Comparison of ENCODE assay signal across 18 cellular contexts in the genomic region with DNA sequence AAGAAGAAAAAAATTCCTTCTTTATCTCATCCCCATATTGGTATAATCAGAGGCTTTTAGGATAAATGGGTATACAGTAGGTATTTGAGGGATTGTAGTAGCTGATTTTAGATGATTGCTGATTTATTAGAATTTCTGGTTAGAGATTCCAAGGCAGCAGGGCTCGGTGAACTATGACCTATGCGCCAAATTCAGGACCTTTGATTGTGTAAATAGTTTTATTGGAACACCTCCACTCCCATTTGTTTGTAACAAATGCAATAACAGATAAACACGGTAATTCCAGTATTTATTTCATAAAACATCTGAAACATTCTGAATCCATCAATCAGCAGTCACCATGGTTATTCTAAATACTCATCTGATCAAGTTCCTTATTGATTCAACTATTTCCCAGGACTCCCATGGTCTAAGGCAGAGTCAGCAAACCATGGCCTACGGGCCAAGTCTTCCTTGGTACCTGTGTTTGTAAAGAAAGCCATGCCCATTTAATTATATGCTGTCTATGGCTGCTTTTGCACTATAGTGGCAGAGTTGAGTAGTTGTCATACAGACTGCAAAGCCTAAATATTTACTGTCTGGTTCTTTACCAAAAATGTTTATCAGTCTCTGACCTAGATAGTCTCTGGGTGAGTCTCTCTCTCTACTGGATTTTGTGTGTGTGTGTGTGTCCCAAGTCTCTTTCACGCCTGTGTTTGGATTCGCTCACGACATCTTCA. TPM values are rescaled to one million over a fixed set of nuclear protein-coding genes. Genes with fewer than 3 reads are reported as not detected.
DNase-seq lines count a peak whose midpoint lies in the region; ATAC-seq and TF ChIP-seq lines count a peak whose summit lies in the region.
"Had no signal": no experiment of that assay in that cellular context is flagged by ENCODE, and none has a peak within 500 bp of the region (broad histone marks: within the 10 kb centered on the region; RNA-seq: fewer than 3 reads in every experiment).

No MANE protein-coding gene starts in this region.

- peaks cover 86% of the 10 kb centered on the region for H3K4me1 Mint-ChIP-seq in activated naive CD4-positive, alpha-beta T cell treated with anti-CD3 and anti-CD28 coated beads for 36 hours (ENCODE audit: low read depth)

- intact Hi-C loops in activated naive CD4-positive, alpha-beta T cell treated with anti-CD3 and anti-CD28 coated beads for 36 hours (cut with micrococcal nuclease), result loop anchor here (1.0 kb wide), 2 partner anchors 8 to 25 kb away; no protein-coding TSS in a partner anchor
- intact Hi-C loops in spleen (cut with DNase I; ENCODE audit: low total_unique reads), result no loop called here

- H3K36me3 ChIP-seq in KMS-11 (ENCODE audit: insufficient read depth), result no peaks in the 10 kb centered on the region
- peaks cover 0 to 19% (median 7%) of the 10 kb centered on the region in 6 donors for H3K36me3 ChIP-seq in spleen
- H3K36me3 ChIP-seq: breast epithelium had no signal

- H3K27me3 ChIP-seq in KMS-11 (ENCODE audit: insufficient read depth, low read depth) (no peaks in the 10 kb centered on the region), spleen (replicated peaks in 1 of 7) (no peaks in the 10 kb centered on the region)
- H3K27me3 ChIP-seq: breast epithelium, foreskin keratinocyte had no signal

- H3K27ac ChIP-seq in KMS-11, result no peak overlapping the region; the same call in 1 of the 2 replicates
- peak overlapping the region; percentile 94 for H3K27ac ChIP-seq in angular gyrus (ENCODE audit: low read depth, low read length)
- peak overlapping the region in 6 of 8 donors; percentile 42 to 90 (median 86) for H3K27ac ChIP-seq in spleen
- H3K27ac ChIP-seq: breast epithelium, foreskin keratinocyte, parathyroid adenoma, PC-9 had no signal

- no peak for ATAC-seq in HG03175 (IDR thresholded peaks at IDR 0.05; ENCODE audit: unreplicated experiment)
- ATAC-seq: foreskin keratinocyte, K562 had no signal

- H3K4me3 ChIP-seq in KMS-11 (IDR thresholded peaks at IDR 0.05; ENCODE audit: insufficient read depth, low read depth, low read length) (no peak overlapping the region), spleen (peak overlapping the region in 1 of 8 donors; percentile 59)
- H3K4me3 ChIP-seq: breast epithelium, GM23338, K562, PC-9, smooth muscle cell had no signal

- TF ChIP-seq CTCF in KMS-11 (conservative IDR thresholded peaks at IDR 0.05; ENCODE audit: low read depth, low read length), result no peak
- no peak for TF ChIP-seq CTCF in spleen (IDR thresholded peaks at IDR 0.05 in 8 of 11, conservative IDR thresholded peaks at IDR 0.05 in 3 of 11)

- no peak overlapping the region for H3K4me3 Mint-ChIP-seq in activated naive CD4-positive, alpha-beta T cell treated with anti-CD3 and anti-CD28 coated beads for 36 hours
- H3K4me3 Mint-ChIP-seq: GM23338 had no signal

- TF ChIP-seq POLR2A in spleen (IDR thresholded peaks at IDR 0.05), result no peak

- H3K27ac Mint-ChIP-seq in activated naive CD4-positive, alpha-beta T cell treated with anti-CD3 and anti-CD28 coated beads for 36 hours, result peak overlapping the region; percentile 25
- H3K27ac Mint-ChIP-seq: GM23338 had no signal

- no peak for DNase-seq in activated naive CD4-positive, alpha-beta T cell treated with anti-CD3 and anti-CD28 coated beads for 36 hours
- no peak for DNase-seq in activated naive CD4-positive, alpha-beta T cell treated with Interleukin-2 at 50 U/mL for 16 hours
- DNase-seq in spleen (no peak), NCI-H1417 treated with DMSO at 0.1 percent for 48 hours (lab: John Stamatoyannopoulos, UW) (no peak), RKO (ENCODE audit: low spot score) (no peak)
- DNase-seq: activated gamma-delta T cell, DMS 273 treated with DMSO at 0.1 percent for 48 hours, foreskin keratinocyte, NCI-H1436, PC-9 had no signal

- WGBS in spleen, 5 donors, result 75 to 88% (median 85%) methylated on average over 7 of the region's 7 CpGs

- no peaks in the 10 kb centered on the region for H3K9me3 Mint-ChIP-seq in activated naive CD4-positive, alpha-beta T cell treated with anti-CD3 and anti-CD28 coated beads for 36 hours
- H3K9me3 Mint-ChIP-seq: GM23338 had no signal

- peaks cover 11% of the 10 kb centered on the region for H3K36me3 Mint-ChIP-seq in activated naive CD4-positive, alpha-beta T cell treated with anti-CD3 and anti-CD28 coated beads for 36 hours (ENCODE audit: low read depth)

- H3K9me3 ChIP-seq in spleen, result no peaks in the 10 kb centered on the region
- H3K9me3 ChIP-seq: breast epithelium had no signal

- peak overlapping the region; percentile 51 for H3K4me2 ChIP-seq in KMS-11
- H3K4me2 ChIP-seq: GM23338, PC-9, smooth muscle cell had no signal

- no peak overlapping the region for H3K9ac ChIP-seq in KMS-11
- H3K9ac ChIP-seq: parathyroid adenoma had no signal

- H4K20me1 ChIP-seq in KMS-11 (ENCODE audit: insufficient read depth), result peaks cover 24% of the 10 kb centered on the region

- H2AFZ ChIP-seq in KMS-11 (ENCODE audit: low read depth), result no peak overlapping the region
- H2AFZ ChIP-seq: GM23338, parathyroid adenoma, PC-9 had no signal

- CTCF ChIA-PET in activated naive CD4-positive, alpha-beta T cell treated with anti-CD3 and anti-CD28 coated beads for 36 hours (lab: Charles Lee), result interaction anchor here (1.1 kb wide), 1 partner anchor 193 kb away, joined by 3 read pairs; no protein-coding TSS in a partner anchor

- H3K4me1 ChIP-seq in KMS-11 (ENCODE audit: low read depth, poor library complexity, severe bottlenecking) (peaks cover 83% of the 10 kb centered on the region), spleen (peaks cover 38 to 99% (median 81%) of the 10 kb centered on the region in 6 donors)
- H3K4me1 ChIP-seq: foreskin keratinocyte had no signal

- H3K79me2 ChIP-seq in KMS-11 (ENCODE audit: insufficient read depth, low read depth), result peaks cover 12% of the 10 kb centered on the region; the same call in 1 of the 2 replicates

- H3K27me3 Mint-ChIP-seq in activated naive CD4-positive, alpha-beta T cell treated with anti-CD3 and anti-CD28 coated beads for 36 hours (ENCODE audit: low read depth), result peaks cover 2% of the 10 kb centered on the region

RNA-seq across cellular contexts. Expression of a gene that starts 4.3 kb away (rescaled TPM):
- total RNA-seq in activated naive CD4-positive, alpha-beta T cell treated with anti-CD3 and anti-CD28 coated beads for 36 hours, result 10 to 100 TPM; 11.6 to 13.0 TPM
- total RNA-seq in spleen, result 100 to 1,000 TPM in 4 of 7 donors, 10 to 100 TPM in 3; 81.0 to 110 (median 101) TPM
- 10 to 100 TPM; 11.2 to 17.5 (median 14.4) TPM for polyA plus RNA-seq in spleen

Comparison
In these comparisons a context has a peak if more than half of its experiments do, and no peak if none do; other contexts are left out.
1. RNA of a gene that starts 4.3 kb away (total RNA-seq): 81.0 to 110 TPM in spleen; 11.6 to 13.0 TPM in activated naive CD4-positive, alpha-beta T cell treated with anti-CD3 and anti-CD28 coated beads for 36 hours; every median in the first group is over 4 times any median in the second.